In the genomic region with DNA sequence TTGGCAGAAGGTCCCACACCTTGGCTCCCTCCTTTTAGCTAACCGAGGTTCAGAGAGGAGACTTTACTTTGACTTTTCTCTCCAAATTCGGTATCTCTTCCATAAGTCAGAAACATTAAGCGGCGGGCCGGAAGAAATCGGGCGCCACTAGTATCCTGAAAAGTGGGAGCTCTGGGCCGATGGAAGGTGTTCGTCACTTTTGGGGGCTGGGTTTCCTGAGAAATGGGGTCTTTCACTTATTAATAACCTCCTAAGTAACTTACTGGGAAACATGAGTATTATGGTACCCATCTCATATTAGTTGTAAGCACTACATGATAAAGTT, we compare ENCODE assay signal across 8 cellular contexts. TPM values are rescaled to one million over a fixed set of nuclear protein-coding genes. Genes with fewer than 3 reads are reported as not detected.
A peak's percentile ranks its signal among the peaks of the same experiment; 100 is the strongest.
DNase-seq lines count a peak whose midpoint lies in the region; ATAC-seq lines count a peak whose summit lies in the region.

No MANE protein-coding gene starts in this region.

- DNase-seq in NCI-H526 treated with DMSO at 0.1 percent for 48 hours (lab: John Stamatoyannopoulos, UW) = peak; percentile 4
- DNase-seq in NCI-H526 (lab: John Stamatoyannopoulos, UW) = no peak
- DNase-seq in inferior parietal cortex (ENCODE audit: extremely low spot score) = peak; percentile 13
- DNase-seq in superior temporal gyrus (ENCODE audit: extremely low spot score) = peak; percentile 21
- DNase-seq in SKM-1 (lab: John Stamatoyannopoulos, UW; ENCODE audit: unreplicated experiment) = no peak
- no peak for DNase-seq in NCI-H82 treated with DMSO at 0.1 percent for 48 hours (lab: John Stamatoyannopoulos, UW; ENCODE audit: unreplicated experiment)

- H3K36me3 Mint-ChIP-seq in activated T-helper 17 cell treated with anti-CD3 and anti-CD28 coated beads, Interleukin-2, amount 50 U/mL, for 72 hours (ENCODE audit: low read depth) = peaks cover 7% of the 10 kb centered on the region

- peak overlapping the region; percentile 91 for H3K27ac Mint-ChIP-seq in activated T-helper 17 cell treated with anti-CD3 and anti-CD28 coated beads, Interleukin-2, amount 50 U/mL, for 72 hours

- peak overlapping the region; percentile 93 for H3K4me3 Mint-ChIP-seq in activated T-helper 17 cell treated with anti-CD3 and anti-CD28 coated beads, Interleukin-2, amount 50 U/mL, for 72 hours

- peaks cover 11% of the 10 kb centered on the region for H3K4me1 Mint-ChIP-seq in activated T-helper 17 cell treated with anti-CD3 and anti-CD28 coated beads, Interleukin-2, amount 50 U/mL, for 72 hours

- no peaks in the 10 kb centered on the region for H3K9me3 Mint-ChIP-seq in activated T-helper 17 cell treated with anti-CD3 and anti-CD28 coated beads, Interleukin-2, amount 50 U/mL, for 72 hours

- ATAC-seq in activated T-helper 17 cell treated with anti-CD3 and anti-CD28 coated beads, Interleukin-2, amount 50 U/mL, for 72 hours (replicated peaks) = no peak
- no peak for ATAC-seq in GM21737 (IDR thresholded peaks at IDR 0.05; ENCODE audit: unreplicated experiment)

- no peaks in the 10 kb centered on the region for H3K27me3 Mint-ChIP-seq in activated T-helper 17 cell treated with anti-CD3 and anti-CD28 coated beads, Interleukin-2, amount 50 U/mL, for 72 hours

RNA-seq across cellular contexts. Expression of a gene that starts 0.7 kb away (rescaled TPM):
- total RNA-seq in activated T-helper 17 cell treated with anti-CD3 and anti-CD28 coated beads, Interleukin-2, amount 50 U/mL, for 72 hours = 10 to 100 TPM; 20.1 to 26.4 TPM

Comparison
In these comparisons a context has a peak if more than half of its experiments do, and no peak if none do; other contexts are left out.
1. DNase-seq: peak in NCI-H526 treated with DMSO at 0.1 percent for 48 hours (single experiment), inferior parietal cortex (single experiment) and superior temporal gyrus (single experiment); none in NCI-H526 (0 of 2), SKM-1 (single experiment) and NCI-H82 treated with DMSO at 0.1 percent for 48 hours (single experiment).